Comparison of ENCODE assay signal across 23 cellular contexts in the genomic region with DNA sequence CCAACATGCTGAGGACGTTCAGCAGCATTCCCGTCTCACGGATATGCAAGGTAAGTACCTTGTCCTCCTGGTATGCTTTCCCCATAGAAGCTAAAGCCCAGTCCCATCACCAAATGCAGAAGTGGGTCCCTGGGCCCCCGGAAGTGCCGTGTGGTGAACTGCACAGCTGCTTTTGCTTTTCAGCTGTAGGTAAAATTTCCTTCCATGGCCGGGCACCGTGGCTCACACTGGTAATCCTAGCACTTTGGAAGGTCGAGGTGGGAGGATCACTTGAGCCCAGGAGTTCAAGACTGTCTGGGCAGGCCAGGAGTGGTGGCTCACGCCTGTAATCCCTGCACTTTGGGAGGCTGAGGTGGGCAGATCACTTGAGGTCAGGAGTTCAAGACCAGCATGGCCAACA.
"Had no signal": no experiment of that assay in that cellular context is flagged by ENCODE, and none has a peak within 500 bp of the region (broad histone marks: within the 10 kb centered on the region; RNA-seq: fewer than 3 reads in every experiment).

No MANE protein-coding gene starts in this region.

- H3K27me3 Mint-ChIP-seq: activated CD4-positive, alpha-beta memory T cell treated with anti-CD3 and anti-CD28 coated beads for 36 hours; activated CD4-positive, alpha-beta T cell treated with anti-CD3 and anti-CD28 coated beads, Interleukin-2, amount 10 ng/mL, durations not matched to agents 7 days and 5 days; activated naive CD8-positive, alpha-beta T cell treated with anti-CD3 and anti-CD28 coated beads, Interleukin-2, amount 50 U/mL, for 24 hours had no signal

- H3K27ac ChIP-seq: Peyer's patch, VCaP had no signal

- H3K4me1 ChIP-seq: Peyer's patch had no signal

- DNase-seq: activated CD4-positive, alpha-beta memory T cell treated with anti-CD3 and anti-CD28 coated beads for 36 hours; activated CD4-positive, alpha-beta T cell treated with anti-CD3 and anti-CD28 coated beads, Interleukin-2, amount 10 ng/mL, durations not matched to agents 7 days and 5 days; activated CD4-positive, CD25-positive, alpha-beta regulatory T cell; activated CD8-positive, alpha-beta memory T cell treated with anti-CD3 and anti-CD28 coated beads for 24 hours; activated effector memory CD4-positive, alpha-beta T cell treated with anti-CD3 and anti-CD28 coated beads, Interleukin-2, amount 50 U/mL, for 16 hours; activated naive CD4-positive, alpha-beta T cell treated with Interleukin-2 at 50 U/mL for 16 hours; activated naive CD8-positive, alpha-beta T cell treated with anti-CD3 and anti-CD28 coated beads, Interleukin-2, amount 50 U/mL, for 24 hours; activated T-cell treated with anti-CD3 and anti-CD28 coated beads, Interleukin-2, amount 50 U/mL, for 4 hours; amniotic stem cell; KG1; NCI-H1048; NCI-H146; NCI-H187 treated with DMSO at 0.1 percent for 48 hours; NCI-H2081 treated with DMSO at 0.1 percent for 48 hours; NCI-H446; NCI-H524; Peyer's patch; SIG-M5; T-helper 2 cell; T1000 had no signal

- H3K27me3 ChIP-seq: Peyer's patch had no signal

- H3K4me3 ChIP-seq: Peyer's patch had no signal

- H3K4me3 Mint-ChIP-seq: activated CD4-positive, alpha-beta memory T cell treated with anti-CD3 and anti-CD28 coated beads for 36 hours; activated CD4-positive, alpha-beta T cell treated with anti-CD3 and anti-CD28 coated beads, Interleukin-2, amount 10 ng/mL, durations not matched to agents 7 days and 5 days; activated naive CD8-positive, alpha-beta T cell treated with anti-CD3 and anti-CD28 coated beads, Interleukin-2, amount 50 U/mL, for 24 hours; activated T-cell treated with anti-CD3 and anti-CD28 coated beads, Interleukin-2, amount 50 U/mL, for 4 hours; brain had no signal

- H3K4me1 Mint-ChIP-seq: activated CD4-positive, alpha-beta T cell treated with anti-CD3 and anti-CD28 coated beads, Interleukin-2, amount 10 ng/mL, durations not matched to agents 7 days and 5 days; activated naive CD8-positive, alpha-beta T cell treated with anti-CD3 and anti-CD28 coated beads, Interleukin-2, amount 50 U/mL, for 24 hours; brain had no signal

- H3K27ac Mint-ChIP-seq: activated CD4-positive, alpha-beta memory T cell treated with anti-CD3 and anti-CD28 coated beads for 36 hours; activated naive CD8-positive, alpha-beta T cell treated with anti-CD3 and anti-CD28 coated beads, Interleukin-2, amount 50 U/mL, for 24 hours had no signal

- H3K9me3 Mint-ChIP-seq: activated CD4-positive, alpha-beta memory T cell treated with anti-CD3 and anti-CD28 coated beads for 36 hours; activated CD4-positive, alpha-beta T cell treated with anti-CD3 and anti-CD28 coated beads, Interleukin-2, amount 10 ng/mL, durations not matched to agents 7 days and 5 days; activated naive CD4-positive, alpha-beta T cell treated with anti-CD3 and anti-CD28 coated beads, Interleukin-2, amount 50 U/mL, for 72 hours; activated naive CD8-positive, alpha-beta T cell treated with anti-CD3 and anti-CD28 coated beads, Interleukin-2, amount 50 U/mL, for 24 hours; activated T-cell treated with anti-CD3 and anti-CD28 coated beads, Interleukin-2, amount 50 U/mL, for 4 hours; brain had no signal

- H3K9me3 ChIP-seq: Peyer's patch had no signal

- ATAC-seq: activated naive CD4-positive, alpha-beta T cell treated with anti-CD3 and anti-CD28 coated beads, Interleukin-2, amount 50 U/mL, for 72 hours; activated naive CD8-positive, alpha-beta T cell treated with anti-CD3 and anti-CD28 coated beads, Interleukin-2, amount 50 U/mL, for 24 hours; activated T-cell treated with anti-CD3 and anti-CD28 coated beads, Interleukin-2, amount 50 U/mL, for 4 hours had no signal
